14 cellular contexts compared by ENCODE assay signal in genomic region chr7:84524714-84525694, GRCh38.
DNase-seq lines count a peak whose midpoint lies in the region; ATAC-seq and TF ChIP-seq lines count a peak whose summit lies in the region.
"Had no signal": no experiment of that assay in that cellular context is flagged by ENCODE, and none has a peak within 500 bp of the region (broad histone marks: within the 10 kb centered on the region; RNA-seq: fewer than 3 reads in every experiment).

No MANE protein-coding gene starts in this region.

- no peak for DNase-seq in SK-N-SH
- DNase-seq in astrocyte of the spinal cord (ENCODE audit: low read depth, low spot score) = peak; percentile 71
- DNase-seq in iris pigment epithelial cell (ENCODE audit: low read depth) = peak; percentile 94
- peak; percentile 72 for DNase-seq in stromal cell of bone marrow (ENCODE audit: low read depth)
- DNase-seq in D341Med (ENCODE audit: low spot score) = no peak
- DNase-seq: activated naive CD4-positive, alpha-beta T cell treated with anti-CD3 and anti-CD28 coated beads, Interleukin-2, amount 50 U/mL, for 16 hours; cortex of kidney; DMS79; MM.1S had no signal

- no peak overlapping the region for H3K4me2 ChIP-seq in SK-N-SH

- in situ Hi-C loops in astrocyte of the spinal cord (cut with HindIII; ENCODE audit: low sequenced_read_pairs) = no loop called here

- WGBS in SK-N-SH (ENCODE audit: low lambda C conversion rate) = 80% methylated on average over 10 of the region's 10 CpGs

- peaks cover 0 to 9% of the 10 kb centered on the region in 2 experiments; a peak in 2 of 4 replicates for H3K4me1 ChIP-seq in SK-N-SH (ENCODE audit: control insufficient read depth in 1 of 2, insufficient read depth in 2 of 2, low read depth in 1 of 2, low read length in 1 of 2)
- H3K4me1 ChIP-seq: tibial nerve had no signal

- no peak overlapping the region for H3K9ac ChIP-seq in SK-N-SH

- ATAC-seq in SK-N-SH treated with all-trans-retinoic acid at 6 μM for 48 hours (no peak), GM18517 (IDR thresholded peaks at IDR 0.05; ENCODE audit: unreplicated experiment) (no peak), HG03095 (IDR thresholded peaks at IDR 0.05; ENCODE audit: unreplicated experiment) (no peak)

- CTCF ChIA-PET in SK-N-SH (lab: Yijun Ruan, JAX) = no interaction called here

- no peaks in the 10 kb centered on the region for H3K9me3 ChIP-seq in SK-N-SH

- no peaks in the 10 kb centered on the region for H3K27me3 ChIP-seq in SK-N-SH (ENCODE audit: insufficient read depth)
- H3K27me3 ChIP-seq: tibial nerve had no signal

- no peak overlapping the region for H3K4me3 ChIP-seq in SK-N-SH (ENCODE audit: low read depth in 2 of 2, low read length in 1 of 2)
- no peak overlapping the region for H3K4me3 ChIP-seq in astrocyte of the spinal cord (ENCODE audit: low read depth, low read length)
- H3K4me3 ChIP-seq: tibial nerve had no signal

- peaks cover 0 to 3% of the 10 kb centered on the region in 2 experiments for H3K36me3 ChIP-seq in SK-N-SH (replicated peaks in 1 of 2; ENCODE audit: control insufficient read depth in 1 of 2, insufficient read depth in 2 of 2, low read length in 1 of 2)
- H3K36me3 ChIP-seq: tibial nerve had no signal

- H3K27ac ChIP-seq in SK-N-SH (ENCODE audit: low read depth in 2 of 2, low read length in 1 of 2) = no peak overlapping the region; a peak in 1 of 4 replicates
- H3K27ac ChIP-seq: 22Rv1, tibial nerve had no signal

- no peak for TF ChIP-seq CTCF in SK-N-SH (IDR thresholded peaks at IDR 0.05)
- TF ChIP-seq CTCF in astrocyte of the spinal cord (IDR thresholded peaks at IDR 0.05; ENCODE audit: low read depth, low read length) = no peak

- H3F3A ChIP-seq in SK-N-SH (replicated peaks; ENCODE audit: insufficient read depth) = no peaks in the 10 kb centered on the region

- POLR2A ChIA-PET in SK-N-SH (lab: Yijun Ruan, JAX) = no interaction called here

- TF ChIP-seq RAD21 in SK-N-SH (IDR thresholded peaks at IDR 0.05; ENCODE audit: low read length) = no peak

- no peaks in the 10 kb centered on the region for H4K20me1 ChIP-seq in SK-N-SH (ENCODE audit: insufficient read depth)

- no peaks in the 10 kb centered on the region for H3K79me2 ChIP-seq in SK-N-SH (ENCODE audit: insufficient read depth)

- 0 out of 2 replicates have a peak overlapping the region, but pooled peaks have one; percentile 0 for H2AFZ ChIP-seq in SK-N-SH (ENCODE audit: low read depth)

- H3K9me2 ChIP-seq in SK-N-SH = no peaks in the 10 kb centered on the region; the same call in 1 of the 2 replicates

- no peak for TF ChIP-seq EP300 in SK-N-SH (IDR thresholded peaks at IDR 0.05; ENCODE audit: borderline replicate concordance in 1 of 2, low read depth in 1 of 2, low read length in 1 of 2)

TF ChIP-seq in SK-N-SH, 30 proteins besides CTCF, POLR2A, EP300 and RAD21:
- no peak for TF ChIP-seq CHD2 (IDR thresholded peaks at IDR 0.05; ENCODE audit: low read length, partially characterized antibody)
- no peak for TF ChIP-seq JUND (IDR thresholded peaks at IDR 0.05)

TF ChIP-seq in SK-N-SH treated with all-trans-retinoic acid at 6 μM for 48 hours, 23 proteins besides CTCF, POLR2A, EP300 and RAD21:
- TF ChIP-seq BACH2 (CRISPR knock-in tag; IDR thresholded peaks at IDR 0.05; ENCODE audit: borderline replicate concordance) (no peak), ZC3H10 (CRISPR knock-in tag; IDR thresholded peaks at IDR 0.05) (no peak)

Comparison
In these comparisons a context has a peak if more than half of its experiments do, and no peak if none do; other contexts are left out.
1. DNase-seq: peak in astrocyte of the spinal cord (single experiment), iris pigment epithelial cell (single experiment) and stromal cell of bone marrow (single experiment); none in SK-N-SH (single experiment) and D341Med (single experiment).